Comparison of ENCODE assay signal across 12 cellular contexts in the genomic region with DNA sequence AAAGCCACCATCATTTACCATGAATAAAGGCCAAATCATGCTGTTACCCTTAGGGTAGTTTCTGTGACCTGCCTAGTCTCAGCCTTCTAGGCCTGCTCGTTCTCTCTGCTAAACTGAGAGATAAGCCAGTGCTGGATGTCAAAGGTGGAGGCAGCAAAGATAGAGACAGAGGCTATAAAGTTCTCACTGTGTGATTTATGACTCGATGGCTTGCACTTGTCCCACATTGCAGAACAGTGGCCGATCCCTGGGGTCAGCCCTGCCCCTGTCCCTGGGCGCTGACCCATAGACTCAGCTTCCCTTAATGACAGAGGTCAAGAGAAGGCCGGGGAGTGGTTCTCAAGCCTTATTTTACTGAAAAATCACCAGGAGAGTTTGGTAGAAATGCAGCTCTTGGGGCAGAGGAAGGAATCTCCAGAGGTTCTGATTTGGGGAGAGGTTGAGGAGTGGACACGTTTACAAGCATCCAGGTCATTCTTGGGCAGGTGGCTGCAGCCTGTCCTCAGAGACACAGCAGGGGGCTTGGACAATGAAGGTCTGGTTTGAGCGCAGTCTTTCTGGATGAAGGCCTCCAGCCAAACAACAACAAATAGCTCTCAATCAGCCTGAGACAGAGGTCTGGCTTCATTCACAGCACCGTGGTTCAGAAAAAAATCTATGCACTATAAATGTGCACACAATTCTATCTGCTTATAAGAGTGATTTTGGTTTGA.
"Had no signal": no experiment of that assay in that cellular context is flagged by ENCODE, and none has a peak within 500 bp of the region (broad histone marks: within the 10 kb centered on the region; RNA-seq: fewer than 3 reads in every experiment).

No MANE protein-coding gene starts in this region.

- ATAC-seq: naive thymus-derived CD4-positive, alpha-beta T cell; T-cell had no signal

- H3K4me1 ChIP-seq: colonic mucosa had no signal

- H3K27ac ChIP-seq: colonic mucosa had no signal

- DNase-seq: activated CD4-positive, alpha-beta memory T cell treated with anti-CD3 and anti-CD28 coated beads, Interleukin-2, amount 10 ng/mL, durations not matched to agents 7 days and 5 days; activated naive CD8-positive, alpha-beta T cell treated with anti-CD3 and anti-CD28 coated beads, Interleukin-2, amount 10 ng/mL, durations not matched to agents 7 days and 5 days; anterior cingulate cortex; caudate nucleus; colonic mucosa; effector CD4-positive, alpha-beta T cell; hippocampal formation; naive thymus-derived CD4-positive, alpha-beta T cell; stimulated activated CD4-positive, alpha-beta T cell treated with anti-CD3 and anti-CD28 coated beads, Interleukin-4, amount 100 ng/mL, for 1 hour; T-cell; T1000 had no signal

- H3K27me3 ChIP-seq: colonic mucosa had no signal

- H3K9me3 ChIP-seq: colonic mucosa had no signal

- H3K4me3 ChIP-seq: colonic mucosa, lung had no signal

- H3K36me3 ChIP-seq: colonic mucosa had no signal
